Comparison of ENCODE assay signal across 9 cellular contexts in genomic region chr3:56251343-56251945, GRCh38.
A peak's percentile ranks its signal among the peaks of the same experiment; 100 is the strongest.
DNase-seq lines count a peak whose midpoint lies in the region; ATAC-seq, FAIRE-seq and TF ChIP-seq lines count a peak whose summit lies in the region.
"Had no signal": no experiment of that assay in that cellular context is flagged by ENCODE, and none has a peak within 500 bp of the region (broad histone marks: within the 10 kb centered on the region; RNA-seq: fewer than 3 reads in every experiment).

No MANE protein-coding gene starts in this region.

- peak; percentile 93 for TF ChIP-seq CTCF in chondrocyte (IDR thresholded peaks at IDR 0.05)

- no peaks in the 10 kb centered on the region for H3K36me3 Mint-ChIP-seq in chondrocyte (ENCODE audit: low read depth)
- H3K36me3 Mint-ChIP-seq: activated naive CD8-positive, alpha-beta T cell had no signal

- ATAC-seq in GM19035 (IDR thresholded peaks at IDR 0.05; ENCODE audit: unreplicated experiment) (no peak), HG02610 (IDR thresholded peaks at IDR 0.05; ENCODE audit: unreplicated experiment) (no peak)

- peak; percentile 4 to 24 for DNase-seq in NCI-H187 (lab: John Stamatoyannopoulos, UW)
- DNase-seq in NCI-H187 treated with DMSO at 0.1 percent for 48 hours (lab: John Stamatoyannopoulos, UW): no peak
- peak; percentile 13 for DNase-seq in H54 (ENCODE audit: insufficient read length, low spot score)
- peak; percentile 18 to 44 for DNase-seq in NOMO-1 (lab: John Stamatoyannopoulos, UW; ENCODE audit: unreplicated experiment in 2 of 2)
- DNase-seq in chondrocyte (ENCODE audit: low spot score): no peak
- peak; percentile 86 for DNase-seq in medulla oblongata (ENCODE audit: extremely low spot score)

- no peaks in the 10 kb centered on the region for H3K9me3 Mint-ChIP-seq in chondrocyte (ENCODE audit: low read depth)

- H3K4me1 Mint-ChIP-seq in chondrocyte (ENCODE audit: low read depth): no peaks in the 10 kb centered on the region

- TF ChIP-seq POLR2A in H54 (IDR thresholded peaks at IDR 0.05; ENCODE audit: low read depth, low read length): no peak

- H3K27me3 Mint-ChIP-seq in chondrocyte (ENCODE audit: low read depth): no peaks in the 10 kb centered on the region

- H3K27ac Mint-ChIP-seq in chondrocyte (ENCODE audit: unreplicated experiment): no peak overlapping the region
- H3K27ac Mint-ChIP-seq: activated naive CD8-positive, alpha-beta T cell had no signal

- H3K4me3 Mint-ChIP-seq in chondrocyte (ENCODE audit: unreplicated experiment): no peak overlapping the region
- H3K4me3 Mint-ChIP-seq: activated naive CD8-positive, alpha-beta T cell had no signal

- peak; percentile 71 for FAIRE-seq in H54 (lab: Jason Lieb, UNC)

Comparison
In these comparisons a context has a peak if more than half of its experiments do, and no peak if none do; other contexts are left out.
1. DNase-seq: peak in NCI-H187 (2 of 2), H54 (single experiment), NOMO-1 (2 of 2) and medulla oblongata (single experiment); none in NCI-H187 treated with DMSO at 0.1 percent for 48 hours (single experiment) and chondrocyte (single experiment).